Comparison of ENCODE assay signal across 8 cellular contexts in the genomic region with DNA sequence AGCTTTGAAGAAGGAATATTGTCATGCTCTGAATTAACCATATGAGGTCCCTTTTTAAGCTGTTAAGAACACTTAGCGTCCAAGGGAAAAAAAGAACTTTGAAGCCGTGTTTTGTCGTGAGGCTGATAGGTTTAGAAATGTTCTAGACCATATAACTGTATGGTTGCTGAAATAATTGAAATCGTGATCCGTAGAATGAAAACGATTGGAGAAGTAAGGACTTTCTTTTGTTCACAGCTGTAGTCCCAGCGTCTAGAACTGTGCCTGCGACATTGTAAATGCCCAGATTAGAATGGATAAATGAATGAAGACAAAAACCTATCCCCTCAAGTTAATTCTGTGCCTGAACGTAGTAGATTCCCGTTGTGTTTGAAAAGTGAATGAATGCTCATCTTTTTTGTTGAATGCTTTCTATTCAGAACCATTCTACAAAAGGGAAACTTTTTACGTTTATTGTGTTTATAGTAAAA. TPM values are rescaled to one million over a fixed set of nuclear protein-coding genes. Genes with fewer than 3 reads are reported as not detected.
DNase-seq lines count a peak whose midpoint lies in the region; ATAC-seq and TF ChIP-seq lines count a peak whose summit lies in the region.

No MANE protein-coding gene starts in this region.

- H3K4me3 ChIP-seq in right atrium auricular region (peak overlapping the region; percentile 62 to 95), adrenal gland (peak overlapping the region in 2 of 4 donors; percentile 87 to 94), lung (peak overlapping the region; percentile 100), aorta (ENCODE audit: low read length in 2 of 2) (peak overlapping the region; percentile 87)

- ATAC-seq in left cardiac atrium (no peak), lung (ENCODE audit: insufficient read depth, low FRiP score) (no peak), aorta (ENCODE audit: low FRiP score) (no peak), GM19023 (IDR thresholded peaks at IDR 0.05; ENCODE audit: unreplicated experiment) (no peak)

- 7 to 15% (median 10%) methylated on average over 11 of the region's 11 CpGs for WGBS in adrenal gland, 4 donors
- WGBS in lung, 2 donors: 2 to 4% methylated on average over 11 of the region's 11 CpGs
- WGBS in aorta, 2 donors: 4 to 5% methylated on average over 11 of the region's 11 CpGs

- intact Hi-C loops in left cardiac atrium (cut with DNase I) (no loop called here), adrenal gland (cut with DNase I) (loop anchor here in 1 of 2 donors (10.0 kb wide), 1 partner anchor 82 kb away; the partner anchor contains the start of genes METTL4 and NDC80), aorta (cut with DNase I) (loop anchor here in 1 of 2 donors (10.0 kb wide), 1 partner anchor 1942 kb away; the partner anchor contains the start of gene ENOSF1)

- H3K9me3 ChIP-seq in right atrium auricular region: no peaks in the 10 kb centered on the region
- H3K9me3 ChIP-seq in adrenal gland (replicated peaks in 1 of 3): no peaks in the 10 kb centered on the region
- no peaks in the 10 kb centered on the region for H3K9me3 ChIP-seq in lung (ENCODE audit: control insufficient read depth in 2 of 2, insufficient read depth in 1 of 2, low read length in 1 of 2)
- no peaks in the 10 kb centered on the region for H3K9me3 ChIP-seq in aorta (ENCODE audit: control insufficient read depth, low read length)

- H3K36me3 ChIP-seq in right atrium auricular region (no peaks in the 10 kb centered on the region), adrenal gland (replicated peaks in 1 of 2) (no peaks in the 10 kb centered on the region), lung (ENCODE audit: control insufficient read depth in 2 of 2, insufficient read depth in 2 of 2, low read length in 2 of 2) (no peaks in the 10 kb centered on the region), aorta (ENCODE audit: control insufficient read depth in 1 of 2, insufficient read depth in 2 of 2, low read length in 1 of 2) (no peaks in the 10 kb centered on the region)

- DNase-seq in right atrium auricular region (ENCODE audit: low spot score) (no peak), left cardiac atrium (no peak), adrenal gland (no peak), lung (ENCODE audit: low spot score) (no peak), aorta (no peak), islet precursor cell (no peak), activated gamma-delta T cell (lab: John Stamatoyannopoulos, UW) (no peak)

- H3K27ac ChIP-seq in right atrium auricular region (peak overlapping the region; percentile 99), adrenal gland (peak overlapping the region in 4 of 5 donors; percentile 96 to 98 (median 96)), lung (ENCODE audit: low read depth in 1 of 2, low read length in 1 of 2) (peak overlapping the region; percentile 97 to 100), aorta (ENCODE audit: low read depth in 1 of 2, low read length in 2 of 2) (no peak overlapping the region)

- H3K27me3 ChIP-seq in right atrium auricular region (no peaks in the 10 kb centered on the region), adrenal gland (no peaks in the 10 kb centered on the region), lung (ENCODE audit: control insufficient read depth, insufficient read depth) (no peaks in the 10 kb centered on the region), aorta (ENCODE audit: control insufficient read depth in 1 of 2, insufficient read depth in 2 of 2, low read length in 1 of 2) (no peaks in the 10 kb centered on the region)

- no peak for TF ChIP-seq POLR2A in adrenal gland (IDR thresholded peaks at IDR 0.05)

- TF ChIP-seq CTCF in right atrium auricular region (IDR thresholded peaks at IDR 0.05): no peak
- no peak for TF ChIP-seq CTCF in adrenal gland (IDR thresholded peaks at IDR 0.05)
- no peak for TF ChIP-seq CTCF in lung (IDR thresholded peaks at IDR 0.05; ENCODE audit: control extremely low read depth, extremely low read depth)

- peaks cover 0 to 24% of the 10 kb centered on the region in 2 donors for H3K4me1 ChIP-seq in right atrium auricular region
- H3K4me1 ChIP-seq in adrenal gland (replicated peaks in 1 of 2): peaks cover 17 to 40% of the 10 kb centered on the region in 2 donors
- H3K4me1 ChIP-seq in lung (ENCODE audit: control insufficient read depth in 2 of 2, insufficient read depth in 2 of 2, low read length in 2 of 2): peaks cover 2 to 9% of the 10 kb centered on the region in 2 donors
- no peaks in the 10 kb centered on the region for H3K4me1 ChIP-seq in aorta (ENCODE audit: control insufficient read depth in 1 of 2, insufficient read depth in 2 of 2, low read length in 2 of 2)

RNA-seq across cellular contexts. Expression of gene SMCHD1, which starts 1.6 kb away (rescaled TPM):
- 10 to 100 TPM; 27.8 to 34.0 TPM for total RNA-seq in right atrium auricular region
- total RNA-seq in left cardiac atrium: 10 to 100 TPM; 24.5 to 28.7 TPM
- total RNA-seq in adrenal gland: 10 to 100 TPM; 13.3 to 43.6 (median 25.1) TPM
- 10 to 100 TPM in 1 of 3 donors, 1 to 10 TPM in 2; 5.3 to 19.0 (median 7.2) TPM for polyA plus RNA-seq in adrenal gland
- 100 to 1,000 TPM in 1 of 2 donors, 10 to 100 TPM in 1; 40.3 to 179 TPM for total RNA-seq in lung
- 10 to 100 TPM in 1 of 2 donors, 1 to 10 TPM in 1; 7.3 to 22.6 TPM for polyA plus RNA-seq in lung
- total RNA-seq in aorta: 10 to 100 TPM; 71.0 to 88.9 TPM
- polyA plus RNA-seq in aorta: 10 to 100 TPM in 1 of 2 donors, 1 to 10 TPM in 1; 7.9 to 22.2 TPM

Comparison
In these comparisons a context has a peak if more than half of its experiments do, and no peak if none do; other contexts are left out.
1. H3K27ac ChIP-seq: peak in right atrium auricular region (2 of 2), adrenal gland (4 of 5) and lung (2 of 2); none in aorta (0 of 2).